Comparison of ENCODE assay signal across 20 cellular contexts in genomic region chr9:122386316-122386872, GRCh38. TPM values are rescaled to one million over a fixed set of nuclear protein-coding genes. Genes with fewer than 3 reads are reported as not detected.
"Had no signal": no experiment of that assay in that cellular context is flagged by ENCODE, and none has a peak within 500 bp of the region (broad histone marks: within the 10 kb centered on the region; RNA-seq: fewer than 3 reads in every experiment).

No MANE protein-coding gene starts in this region.

- ATAC-seq: body of pancreas, left cardiac atrium had no signal

- H3K4me1 ChIP-seq: body of pancreas had no signal

- H3K27ac ChIP-seq: body of pancreas, dorsolateral prefrontal cortex, epithelial cell of prostate, skin epidermis, stomach, upper lobe of left lung, VCaP had no signal

- H3K4me3 Mint-ChIP-seq: activated naive CD4-positive, alpha-beta T cell treated with anti-CD3 and anti-CD28 coated beads for 36 hours; nephron progenitor cell had no signal

- H3K27me3 ChIP-seq: body of pancreas, dorsolateral prefrontal cortex, stomach, upper lobe of left lung had no signal

- H3K9me3 ChIP-seq: body of pancreas, stomach, upper lobe of left lung had no signal

- DNase-seq: activated CD4-positive, alpha-beta T cell treated with anti-CD3 and anti-CD28 coated beads, Interleukin-2, amount 50 U/mL, for 48 hours; activated naive CD4-positive, alpha-beta T cell treated with anti-CD3 and anti-CD28 coated beads for 36 hours; body of pancreas; dorsolateral prefrontal cortex; foreskin fibroblast; hippocampal formation; left cardiac atrium; nephron progenitor cell; nucleus accumbens; stimulated activated CD4-positive, alpha-beta T cell treated with anti-CD3 and anti-CD28 coated beads, Interleukin-15, amount 100 ng/mL, for 24 hours; stimulated activated CD4-positive, alpha-beta T cell treated with anti-CD3 and anti-CD28 coated beads, Interleukin-2, amount 100 ng/mL, for 48 hours; stomach; SW 1271; T-helper 2 cell; upper lobe of left lung had no signal

- H3K4me3 ChIP-seq: body of pancreas, dorsolateral prefrontal cortex, skin epidermis, stomach, upper lobe of left lung had no signal

- H3K27ac Mint-ChIP-seq: activated naive CD4-positive, alpha-beta T cell treated with anti-CD3 and anti-CD28 coated beads for 36 hours; activated T-helper 2 cell treated with anti-CD3 and anti-CD28 coated beads, Interferon-gamma antibody, Interleukin-2, Interleukin-4, amounts not matched to agents 10 μg/mL and 5 μg/mL and 100 μg/mL, durations not matched to agents 14 hours and 24 hours and 36 hours; nephron progenitor cell; progenitor cell of endocrine pancreas had no signal

- H3K9me3 Mint-ChIP-seq: activated naive CD4-positive, alpha-beta T cell treated with anti-CD3 and anti-CD28 coated beads for 36 hours; activated T-helper 2 cell treated with anti-CD3 and anti-CD28 coated beads, Interferon-gamma antibody, Interleukin-2, Interleukin-4, amounts not matched to agents 10 μg/mL and 5 μg/mL and 100 μg/mL, durations not matched to agents 14 hours and 24 hours and 36 hours; nephron progenitor cell had no signal

- H3K36me3 ChIP-seq: upper lobe of left lung had no signal

RNA-seq across cellular contexts. Expression of gene PTGS1, which starts 15.6 kb away (rescaled TPM):
- total RNA-seq: activated naive CD4-positive, alpha-beta T cell treated with anti-CD3 and anti-CD28 coated beads for 36 hours had no signal
